Comparison of ENCODE assay signal across 1 cellular context in the genomic region with DNA sequence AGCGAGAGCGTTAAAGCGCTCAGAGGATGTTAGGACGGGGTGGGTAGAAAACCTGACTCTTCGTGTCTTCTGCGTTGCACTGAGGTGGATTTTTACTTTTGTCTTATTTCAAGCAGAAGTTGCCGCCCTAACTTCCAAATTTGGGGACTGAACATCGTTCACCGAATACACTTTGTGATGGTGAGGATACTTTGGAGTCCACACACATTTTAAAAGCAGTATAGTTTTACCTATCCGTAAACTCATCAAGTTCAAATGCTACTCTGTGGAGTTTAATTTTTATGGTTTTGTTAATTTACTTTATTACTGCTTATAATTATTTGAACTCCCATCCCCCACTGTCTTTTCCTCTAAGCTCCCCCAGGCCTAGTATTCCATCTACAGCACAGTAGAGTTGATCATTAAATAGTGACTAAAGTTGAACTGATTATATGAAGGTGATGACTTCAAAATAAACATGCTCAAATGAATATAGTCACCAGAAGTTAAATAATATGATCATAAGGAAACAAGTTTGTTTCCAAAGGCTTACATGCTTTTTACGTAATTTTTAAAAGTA.
TF ChIP-seq lines count a peak whose summit lies in the region.

No MANE protein-coding gene starts in this region.

TF ChIP-seq in HepG2, 621 proteins besides CTCF, POLR2A, EP300 and RAD21 (continued from another document):
- TF ChIP-seq, protein P1, sequence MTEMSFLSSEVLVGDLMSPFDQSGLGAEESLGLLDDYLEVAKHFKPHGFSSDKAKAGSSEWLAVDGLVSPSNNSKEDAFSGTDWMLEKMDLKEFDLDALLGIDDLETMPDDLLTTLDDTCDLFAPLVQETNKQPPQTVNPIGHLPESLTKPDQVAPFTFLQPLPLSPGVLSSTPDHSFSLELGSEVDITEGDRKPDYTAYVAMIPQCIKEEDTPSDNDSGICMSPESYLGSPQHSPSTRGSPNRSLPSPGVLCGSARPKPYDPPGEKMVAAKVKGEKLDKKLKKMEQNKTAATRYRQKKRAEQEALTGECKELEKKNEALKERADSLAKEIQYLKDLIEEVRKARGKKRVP (CRISPR knock-in tag; IDR thresholded peaks at IDR 0.05) = 0 out of 4 replicates have a peak, but pooled peaks of 1 of the 2 experiments have one; percentile 1
- TF ChIP-seq ZBTB42 (CRISPR knock-in tag; IDR thresholded peaks at IDR 0.05) = no peak
- TF ChIP-seq KDM5B (CRISPR knock-in tag; IDR thresholded peaks at IDR 0.05; ENCODE audit: borderline replicate concordance) = no peak; the same call in none of the 2 replicates
- no peak for TF ChIP-seq PAX8 (CRISPR knock-in tag; IDR thresholded peaks at IDR 0.05; ENCODE audit: borderline replicate concordance)
- TF ChIP-seq U2AF1 (optimal IDR thresholded peaks at IDR 0.05; ENCODE audit: low read depth, low read length) = no peak
- TF ChIP-seq, protein P2, sequence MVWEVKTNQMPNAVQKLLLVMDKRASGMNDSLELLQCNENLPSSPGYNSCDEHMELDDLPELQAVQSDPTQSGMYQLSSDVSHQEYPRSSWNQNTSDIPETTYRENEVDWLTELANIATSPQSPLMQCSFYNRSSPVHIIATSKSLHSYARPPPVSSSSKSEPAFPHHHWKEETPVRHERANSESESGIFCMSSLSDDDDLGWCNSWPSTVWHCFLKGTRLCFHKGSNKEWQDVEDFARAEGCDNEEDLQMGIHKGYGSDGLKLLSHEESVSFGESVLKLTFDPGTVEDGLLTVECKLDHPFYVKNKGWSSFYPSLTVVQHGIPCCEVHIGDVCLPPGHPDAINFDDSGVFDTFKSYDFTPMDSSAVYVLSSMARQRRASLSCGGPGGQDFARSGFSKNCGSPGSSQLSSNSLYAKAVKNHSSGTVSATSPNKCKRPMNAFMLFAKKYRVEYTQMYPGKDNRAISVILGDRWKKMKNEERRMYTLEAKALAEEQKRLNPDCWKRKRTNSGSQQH (CRISPR knock-in tag; IDR thresholded peaks at IDR 0.05; ENCODE audit: low read depth) = no peak
- TF ChIP-seq DR1 (CRISPR knock-in tag; IDR thresholded peaks at IDR 0.05) = 0 out of 2 replicates have a peak, but pooled peaks have one; percentile 30
- no peak for TF ChIP-seq ZNF768 (CRISPR knock-in tag; IDR thresholded peaks at IDR 0.05)
- no peak for TF ChIP-seq RBM22 (optimal IDR thresholded peaks at IDR 0.05; ENCODE audit: low read length)
- no peak for TF ChIP-seq ZNF773 (CRISPR knock-in tag; IDR thresholded peaks at IDR 0.05; ENCODE audit: borderline replicate concordance)
- no peak for TF ChIP-seq NFRKB (IDR thresholded peaks at IDR 0.05)
- TF ChIP-seq TEAD2 (CRISPR knock-in tag; IDR thresholded peaks at IDR 0.05) = no peak
- TF ChIP-seq ZNF883 (CRISPR knock-in tag; IDR thresholded peaks at IDR 0.05; ENCODE audit: not compliant biosample characterization) = no peak
- TF ChIP-seq ZNF354B (CRISPR knock-in tag; IDR thresholded peaks at IDR 0.05) = no peak
- no peak for TF ChIP-seq KDM2A (CRISPR knock-in tag; IDR thresholded peaks at IDR 0.05; ENCODE audit: borderline replicate concordance, low read depth)
